ENCODE assay signal across 23 cellular contexts in the genomic region with DNA sequence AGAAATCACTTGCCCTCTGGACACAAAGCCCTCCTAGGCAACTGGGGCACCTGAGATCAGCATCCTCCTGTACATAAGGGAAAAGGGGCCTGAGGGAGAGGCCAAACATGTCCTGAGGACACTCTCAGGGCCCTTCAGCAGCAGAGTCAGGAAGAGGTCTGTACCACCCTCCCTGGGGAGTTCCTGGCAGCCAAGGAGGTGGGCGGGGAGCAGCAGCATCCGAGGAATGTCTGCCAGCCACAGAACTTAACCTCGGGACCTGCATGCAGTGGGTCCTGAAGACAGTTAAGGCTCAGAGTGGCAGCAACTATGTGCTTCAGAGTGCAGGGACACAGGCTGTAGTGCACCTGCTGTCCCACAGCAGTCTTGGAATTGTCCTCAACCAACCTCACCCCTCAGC.
DNase-seq lines count a peak whose midpoint lies in the region; ATAC-seq and FAIRE-seq lines count a peak whose summit lies in the region.
"Had no signal": no experiment of that assay in that cellular context is flagged by ENCODE, and none has a peak within 500 bp of the region (broad histone marks: within the 10 kb centered on the region; RNA-seq: fewer than 3 reads in every experiment).

No MANE protein-coding gene starts in this region.

- H3K36me3 ChIP-seq in adipocyte (ENCODE audit: control insufficient read depth, insufficient read depth, low read length, severe bottlenecking) (no peaks in the 10 kb centered on the region), HAP-1 (replicated peaks) (no peaks in the 10 kb centered on the region)
- H3K36me3 ChIP-seq: neutrophil, transverse colon had no signal

- no peak overlapping the region for H3K9ac ChIP-seq in adipocyte (ENCODE audit: low read length)

- ATAC-seq in HG02759 (IDR thresholded peaks at IDR 0.05; ENCODE audit: unreplicated experiment): no peak
- ATAC-seq in stimulated activated memory B cell treated with anti-CD40 and anti-IgM and Interleukin-4, amounts not matched to agents 10 μg/mL and 1 μg/mL and 100 μg/mL, for 72 hours: no peak
- no peak for ATAC-seq in GM19035 (IDR thresholded peaks at IDR 0.05; ENCODE audit: unreplicated experiment)

- H3K4me1 ChIP-seq in adipocyte (ENCODE audit: control insufficient read depth, insufficient read depth, low read length): no peaks in the 10 kb centered on the region
- H3K4me1 ChIP-seq in HAP-1: no peaks in the 10 kb centered on the region
- H3K4me1 ChIP-seq: transverse colon had no signal

- H3K9me3 ChIP-seq in adipocyte (ENCODE audit: control insufficient read depth, low read length) (no peaks in the 10 kb centered on the region), HAP-1 (no peaks in the 10 kb centered on the region)
- H3K9me3 ChIP-seq: neutrophil, transverse colon had no signal

- H3K27ac Mint-ChIP-seq in stimulated activated memory B cell treated with anti-CD40 and anti-IgM and Interleukin-4, amounts not matched to agents 10 μg/mL and 1 μg/mL and 100 μg/mL, for 72 hours: no peak overlapping the region
- H3K27ac Mint-ChIP-seq: activated B cell treated with CpG ODN at 0.5 μM for 24 hours; activated naive CD8-positive, alpha-beta T cell; progenitor cell of endocrine pancreas; T-helper 2 cell treated with Interferon-gamma antibody and Interleukin-4, amounts not matched to agents 5 μg/mL and 100 μg/mL, for 36 hours had no signal

- no peaks in the 10 kb centered on the region for H3K36me3 Mint-ChIP-seq in stimulated activated memory B cell treated with anti-CD40 and anti-IgM and Interleukin-4, amounts not matched to agents 10 μg/mL and 1 μg/mL and 100 μg/mL, for 72 hours
- H3K36me3 Mint-ChIP-seq: activated naive CD8-positive, alpha-beta T cell had no signal

- peaks cover 57% of the 10 kb centered on the region for H3K27me3 Mint-ChIP-seq in stimulated activated memory B cell treated with anti-CD40 and anti-IgM and Interleukin-4, amounts not matched to agents 10 μg/mL and 1 μg/mL and 100 μg/mL, for 72 hours

- H3K4me3 ChIP-seq in adipocyte (ENCODE audit: low read length) (no peak overlapping the region), HAP-1 (no peak overlapping the region)
- H3K4me3 ChIP-seq: SK-N-MC, transverse colon had no signal

- in situ Hi-C loops in HAP-1 (cut with MboI; ENCODE audit: low sequenced_read_pairs): no loop called here

- no peak overlapping the region for H3K4me3 Mint-ChIP-seq in stimulated activated memory B cell treated with anti-CD40 and anti-IgM and Interleukin-4, amounts not matched to agents 10 μg/mL and 1 μg/mL and 100 μg/mL, for 72 hours
- H3K4me3 Mint-ChIP-seq: activated B cell treated with CpG ODN at 0.5 μM for 24 hours; activated naive CD8-positive, alpha-beta T cell; central memory CD8-positive, alpha-beta T cell; T-helper 2 cell treated with Interferon-gamma antibody and Interleukin-4, amounts not matched to agents 5 μg/mL and 100 μg/mL, for 36 hours had no signal

- DNase-seq in Daoy (ENCODE audit: low read depth) (peak; percentile 48), HTR-8/SVneo (ENCODE audit: insufficient read length, low spot score) (peak; percentile 83), adipocyte (ENCODE audit: low read depth) (peak; percentile 32), renal cortical epithelial cell (ENCODE audit: low read depth) (peak; percentile 30), HAP-1 (ENCODE audit: low spot score in 2 of 2) (no peak)
- DNase-seq: activated B cell treated with CpG ODN at 0.5 μM for 24 hours; activated CD4-positive, alpha-beta T cell treated with anti-CD3 and anti-CD28 coated beads, Interleukin-2, amount 50 U/mL, for 4 hours; dermis blood vessel endothelial cell; DMS79 treated with DMSO at 0.1 percent for 48 hours; kidney; MV-4-11; RPMI8226; transverse colon had no signal

- peak; percentile 98 for FAIRE-seq in HTR-8/SVneo (lab: Jason Lieb, UNC)
- FAIRE-seq: GM19239, kidney had no signal

- H3K27me3 ChIP-seq in adipocyte (replicated peaks; ENCODE audit: control insufficient read depth, insufficient read depth, low read length) (peaks cover 67% of the 10 kb centered on the region), HAP-1 (ENCODE audit: low read depth) (no peaks in the 10 kb centered on the region)
- H3K27me3 ChIP-seq: transverse colon had no signal

- H3K9me3 Mint-ChIP-seq in stimulated activated memory B cell treated with anti-CD40 and anti-IgM and Interleukin-4, amounts not matched to agents 10 μg/mL and 1 μg/mL and 100 μg/mL, for 72 hours: no peaks in the 10 kb centered on the region
- H3K9me3 Mint-ChIP-seq: activated B cell treated with CpG ODN at 0.5 μM for 24 hours; central memory CD8-positive, alpha-beta T cell; T-helper 2 cell treated with Interferon-gamma antibody and Interleukin-4, amounts not matched to agents 5 μg/mL and 100 μg/mL, for 36 hours had no signal

- peaks cover 10% of the 10 kb centered on the region for H3K4me1 Mint-ChIP-seq in stimulated activated memory B cell treated with anti-CD40 and anti-IgM and Interleukin-4, amounts not matched to agents 10 μg/mL and 1 μg/mL and 100 μg/mL, for 72 hours
- H3K4me1 Mint-ChIP-seq: central memory CD8-positive, alpha-beta T cell had no signal

Comparison
In these comparisons a context has a peak if more than half of its experiments do, and no peak if none do; other contexts are left out.
1. DNase-seq: peak in Daoy (single experiment), HTR-8/SVneo (single experiment), adipocyte (single experiment) and renal cortical epithelial cell (single experiment); none in HAP-1 (0 of 2).